Comparison of ENCODE assay signal across 15 cellular contexts in the genomic region with DNA sequence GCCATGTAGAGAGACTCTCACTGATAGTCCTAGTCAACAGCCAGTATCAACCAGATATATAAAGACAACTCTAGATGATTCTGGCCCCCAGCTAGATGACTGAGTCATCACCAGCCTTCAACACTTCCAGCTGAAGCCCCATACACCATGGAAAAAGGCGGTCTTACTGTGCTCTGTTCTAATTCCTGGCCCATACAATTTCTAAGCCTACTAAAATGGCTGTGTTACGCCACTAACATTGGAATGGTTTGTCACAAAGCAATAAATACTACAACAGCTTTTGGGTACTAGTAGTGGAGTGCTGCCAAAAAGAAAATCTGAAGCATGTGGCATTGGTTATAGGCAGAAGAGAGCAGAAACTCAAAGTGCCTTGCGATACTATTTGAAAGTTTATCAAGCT. TPM values are rescaled to one million over a fixed set of nuclear protein-coding genes. Genes with fewer than 3 reads are reported as not detected.
DNase-seq lines count a peak whose midpoint lies in the region; ATAC-seq, FAIRE-seq and TF ChIP-seq lines count a peak whose summit lies in the region.
"Had no signal": no experiment of that assay in that cellular context is flagged by ENCODE, and none has a peak within 500 bp of the region (broad histone marks: within the 10 kb centered on the region; RNA-seq: fewer than 3 reads in every experiment).

No MANE protein-coding gene starts in this region.

- CTCF ChIA-PET in GM10248 (lab: Yijun Ruan, JAX) = interaction anchor here (1.3 to 2.1 kb wide), 5 partner anchors 10 to 23 kb away, joined by 3 to 7 read pairs (median 4); no protein-coding TSS in a partner anchor

- no peak for ATAC-seq in HG03097 (IDR thresholded peaks at IDR 0.05; ENCODE audit: low FRiP score, unreplicated experiment)
- ATAC-seq in HG02571 (IDR thresholded peaks at IDR 0.05; ENCODE audit: unreplicated experiment) = no peak
- ATAC-seq in HG03571 (IDR thresholded peaks at IDR 0.05; ENCODE audit: unreplicated experiment) = no peak
- ATAC-seq: GM12878 had no signal

- H3K4me3 ChIP-seq in AG10803 (ENCODE audit: low read length) = no peak overlapping the region
- no peak overlapping the region for H3K4me3 ChIP-seq in GM23248
- H3K4me3 ChIP-seq in astrocyte (ENCODE audit: insufficient read depth, low read depth, low read length) = no peak overlapping the region
- no peak overlapping the region for H3K4me3 ChIP-seq in foreskin fibroblast (ENCODE audit: low read depth in 1 of 2, low read length in 2 of 2)
- H3K4me3 ChIP-seq: GM12878 had no signal

- H3F3A ChIP-seq in GM23248 (ENCODE audit: insufficient read depth) = peaks cover 42% of the 10 kb centered on the region

- 23 to 24% methylated on average over 3 of the region's 3 CpGs for WGBS in GM23248 (ENCODE audit: low coverage in 1 of 2, low lambda C conversion rate in 2 of 2, missing lambda C conversion rate in 2 of 2), 2 experiments

- POLR2A ChIA-PET in GM10248 (lab: Yijun Ruan, JAX) = no interaction called here

- H3K9me2 ChIP-seq in GM23248 (ENCODE audit: insufficient read depth) = 0 out of 2 replicates have a peak, but pooled peaks cover 3% of the 10 kb centered on the region

- H3K27me3 ChIP-seq in GM23248 (replicated peaks; ENCODE audit: insufficient read depth) (no peaks in the 10 kb centered on the region), astrocyte (ENCODE audit: insufficient read depth, low read length) (no peaks in the 10 kb centered on the region)

- H2AFZ ChIP-seq in GM23248 (peak overlapping the region; percentile 21; the same call in 1 of the 2 replicates), astrocyte (ENCODE audit: low read depth, low read length) (no peak overlapping the region)

- peak; percentile 91 for DNase-seq in AG10803 (ENCODE audit: low read depth)
- DNase-seq in GM23248 = peak; percentile 88
- no peak for DNase-seq in astrocyte (ENCODE audit: low read depth)
- peak; percentile 87 to 91 for DNase-seq in foreskin fibroblast
- DNase-seq in GM10248 (ENCODE audit: extremely low spot score) = no peak
- DNase-seq: COR-L47, KG1, NCI-H1417 treated with DMSO at 0.1 percent for 48 hours, NCI-H1930, NCI-H774 had no signal

- in situ Hi-C loops in GM23248 (cut with MboI) = no loop called here

- FAIRE-seq in astrocyte (lab: Jason Lieb, UNC) = no peak
- FAIRE-seq: GM12878 had no signal

- H3K9me3 Mint-ChIP-seq in astrocyte (ENCODE audit: unreplicated experiment) = no peaks in the 10 kb centered on the region

- peaks cover 52% of the 10 kb centered on the region for H3K4me1 ChIP-seq in GM23248 (ENCODE audit: insufficient read depth)
- peaks cover 15% of the 10 kb centered on the region for H3K4me1 ChIP-seq in astrocyte (ENCODE audit: insufficient read depth, low read length)

- H3K27ac Mint-ChIP-seq in astrocyte (ENCODE audit: unreplicated experiment) = peak overlapping the region; percentile 66

- H3K4me3 Mint-ChIP-seq in astrocyte (ENCODE audit: unreplicated experiment) = no peak overlapping the region

- no peaks in the 10 kb centered on the region for H3K9me3 ChIP-seq in GM23248 (ENCODE audit: low read depth)
- H3K9me3 ChIP-seq in astrocyte (ENCODE audit: insufficient read depth, low read depth, low read length) = no peaks in the 10 kb centered on the region

- H3K36me3 ChIP-seq in GM23248 (ENCODE audit: low read depth) (no peaks in the 10 kb centered on the region), astrocyte (ENCODE audit: insufficient read depth, low read length) (no peaks in the 10 kb centered on the region)

- no peak for TF ChIP-seq CTCF in AG10803 (conservative IDR thresholded peaks at IDR 0.05; ENCODE audit: low read length)
- TF ChIP-seq CTCF in astrocyte (IDR thresholded peaks at IDR 0.05; ENCODE audit: insufficient read depth, low read depth, low read length) = no peak
- no peak for TF ChIP-seq CTCF in foreskin fibroblast (IDR thresholded peaks at IDR 0.05; ENCODE audit: low read depth, low read length)
- no peak for TF ChIP-seq CTCF in GM10248 (IDR thresholded peaks at IDR 0.05; ENCODE audit: control extremely low read depth, extremely low read depth, low read depth, missing control alignments)

- H3K27ac ChIP-seq in GM23248 = peak overlapping the region; percentile 65
- no peak overlapping the region for H3K27ac ChIP-seq in astrocyte (ENCODE audit: low read depth, low read length)
- H3K27ac ChIP-seq: RWPE1 had no signal

- H3K9ac ChIP-seq in GM23248 (no peak overlapping the region), astrocyte (ENCODE audit: low read length) (no peak overlapping the region)

- no peaks in the 10 kb centered on the region for H3K79me2 ChIP-seq in GM23248 (ENCODE audit: insufficient read depth)
- H3K79me2 ChIP-seq in astrocyte (ENCODE audit: insufficient read depth, low read length) = no peaks in the 10 kb centered on the region

- no peaks in the 10 kb centered on the region for H4K20me1 ChIP-seq in GM23248 (ENCODE audit: insufficient read depth)
- H4K20me1 ChIP-seq in astrocyte (ENCODE audit: insufficient read depth, low read length) = no peaks in the 10 kb centered on the region

- H3K4me1 Mint-ChIP-seq in astrocyte (ENCODE audit: low read depth, unreplicated experiment) = peaks cover 21% of the 10 kb centered on the region

- H3K36me3 Mint-ChIP-seq in astrocyte (ENCODE audit: low read depth, unreplicated experiment) = no peaks in the 10 kb centered on the region

- H3K27me3 Mint-ChIP-seq in astrocyte (ENCODE audit: low read depth, unreplicated experiment) = no peaks in the 10 kb centered on the region

- H3K4me2 ChIP-seq in GM23248 (ENCODE audit: unreplicated experiment) (peak overlapping the region; percentile 19), astrocyte (ENCODE audit: low read length) (no peak overlapping the region)

RNA-seq across cellular contexts. Expression of a gene that starts 13.0 kb away (rescaled TPM):
- 32.6 and 41.5 TPM in 2 replicates for total RNA-seq in GM23248 (2014; rRNA removed; shearing (Covaris generic))
- 32.5 and 32.9 TPM in 2 replicates for polyA plus RNA-seq in GM23248 (2016; fragmentation: Nextera tagmentation; extraction: Ambion mirVana)
- total RNA-seq in astrocyte = 179 and 184 TPM in 2 replicates

Comparison
In these comparisons a context has a peak if more than half of its experiments do, and no peak if none do; other contexts are left out.
1. DNase-seq: peak in AG10803 (single experiment), GM23248 (single experiment) and foreskin fibroblast (2 of 2); none in astrocyte (single experiment) and GM10248 (single experiment).